1 cellular context compared by ENCODE assay signal in the genomic region with DNA sequence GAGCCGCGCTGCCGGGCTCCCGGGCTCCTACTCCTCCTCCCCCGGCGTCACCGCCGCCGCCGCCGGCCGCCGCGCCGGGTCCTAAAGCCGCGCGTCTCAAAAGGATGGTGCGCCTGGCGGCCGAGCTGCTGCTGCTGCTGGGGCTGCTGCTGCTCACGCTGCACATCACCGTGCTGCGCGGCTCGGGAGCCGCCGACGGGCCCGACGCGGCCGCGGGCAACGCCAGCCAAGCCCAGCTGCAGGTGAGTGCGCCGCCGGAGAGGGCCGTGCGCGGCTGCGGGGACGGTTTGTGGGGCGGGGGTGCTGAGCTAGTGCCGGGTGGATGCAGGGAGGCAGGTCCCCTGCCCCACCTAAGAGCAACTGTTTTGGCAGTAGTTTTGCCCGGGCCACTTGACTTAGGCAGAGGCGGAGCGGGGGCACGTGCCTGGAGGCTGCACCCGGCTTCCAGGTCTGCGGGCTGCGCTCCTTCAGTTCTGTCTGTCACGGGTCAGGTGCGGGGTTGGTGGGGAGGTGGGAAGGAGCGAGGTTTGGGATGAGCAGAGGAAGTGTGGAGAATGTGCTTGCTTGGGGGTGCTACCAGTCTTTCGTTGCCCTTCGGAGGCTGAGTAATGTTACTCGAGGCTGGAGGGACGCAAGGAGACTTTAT.
TF ChIP-seq lines count a peak whose summit lies in the region.

No MANE protein-coding gene starts in this region.

TF ChIP-seq in HepG2, 621 proteins besides CTCF, POLR2A, EP300 and RAD21 (continued from another document and continues in another):
- TF ChIP-seq, protein P1, sequence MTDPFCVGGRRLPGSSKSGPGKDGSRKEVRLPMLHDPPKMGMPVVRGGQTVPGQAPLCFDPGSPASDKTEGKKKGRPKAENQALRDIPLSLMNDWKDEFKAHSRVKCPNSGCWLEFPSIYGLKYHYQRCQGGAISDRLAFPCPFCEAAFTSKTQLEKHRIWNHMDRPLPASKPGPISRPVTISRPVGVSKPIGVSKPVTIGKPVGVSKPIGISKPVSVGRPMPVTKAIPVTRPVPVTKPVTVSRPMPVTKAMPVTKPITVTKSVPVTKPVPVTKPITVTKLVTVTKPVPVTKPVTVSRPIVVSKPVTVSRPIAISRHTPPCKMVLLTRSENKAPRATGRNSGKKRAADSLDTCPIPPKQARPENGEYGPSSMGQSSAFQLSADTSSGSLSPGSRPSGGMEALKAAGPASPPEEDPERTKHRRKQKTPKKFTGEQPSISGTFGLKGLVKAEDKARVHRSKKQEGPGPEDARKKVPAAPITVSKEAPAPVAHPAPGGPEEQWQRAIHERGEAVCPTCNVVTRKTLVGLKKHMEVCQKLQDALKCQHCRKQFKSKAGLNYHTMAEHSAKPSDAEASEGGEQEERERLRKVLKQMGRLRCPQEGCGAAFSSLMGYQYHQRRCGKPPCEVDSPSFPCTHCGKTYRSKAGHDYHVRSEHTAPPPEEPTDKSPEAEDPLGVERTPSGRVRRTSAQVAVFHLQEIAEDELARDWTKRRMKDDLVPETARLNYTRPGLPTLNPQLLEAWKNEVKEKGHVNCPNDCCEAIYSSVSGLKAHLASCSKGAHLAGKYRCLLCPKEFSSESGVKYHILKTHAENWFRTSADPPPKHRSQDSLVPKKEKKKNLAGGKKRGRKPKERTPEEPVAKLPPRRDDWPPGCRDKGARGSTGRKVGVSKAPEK (CRISPR knock-in tag; IDR thresholded peaks at IDR 0.05; ENCODE audit: borderline replicate concordance): no peak
- TF ChIP-seq ZKSCAN5 (CRISPR knock-in tag; IDR thresholded peaks at IDR 0.05): no peak
- no peak for TF ChIP-seq ZSCAN30 (CRISPR knock-in tag; IDR thresholded peaks at IDR 0.05)
- TF ChIP-seq ZFP62 (CRISPR knock-in tag; IDR thresholded peaks at IDR 0.05): no peak
- no peak for TF ChIP-seq CEBPB (IDR thresholded peaks at IDR 0.05; ENCODE audit: borderline replicate concordance, low read depth, low read length)
- TF ChIP-seq ZFP41 (CRISPR knock-in tag; IDR thresholded peaks at IDR 0.05; ENCODE audit: borderline replicate concordance): no peak
- no peak for TF ChIP-seq ZNF550 (CRISPR knock-in tag; IDR thresholded peaks at IDR 0.05; ENCODE audit: borderline replicate concordance)
- TF ChIP-seq, protein P2, sequence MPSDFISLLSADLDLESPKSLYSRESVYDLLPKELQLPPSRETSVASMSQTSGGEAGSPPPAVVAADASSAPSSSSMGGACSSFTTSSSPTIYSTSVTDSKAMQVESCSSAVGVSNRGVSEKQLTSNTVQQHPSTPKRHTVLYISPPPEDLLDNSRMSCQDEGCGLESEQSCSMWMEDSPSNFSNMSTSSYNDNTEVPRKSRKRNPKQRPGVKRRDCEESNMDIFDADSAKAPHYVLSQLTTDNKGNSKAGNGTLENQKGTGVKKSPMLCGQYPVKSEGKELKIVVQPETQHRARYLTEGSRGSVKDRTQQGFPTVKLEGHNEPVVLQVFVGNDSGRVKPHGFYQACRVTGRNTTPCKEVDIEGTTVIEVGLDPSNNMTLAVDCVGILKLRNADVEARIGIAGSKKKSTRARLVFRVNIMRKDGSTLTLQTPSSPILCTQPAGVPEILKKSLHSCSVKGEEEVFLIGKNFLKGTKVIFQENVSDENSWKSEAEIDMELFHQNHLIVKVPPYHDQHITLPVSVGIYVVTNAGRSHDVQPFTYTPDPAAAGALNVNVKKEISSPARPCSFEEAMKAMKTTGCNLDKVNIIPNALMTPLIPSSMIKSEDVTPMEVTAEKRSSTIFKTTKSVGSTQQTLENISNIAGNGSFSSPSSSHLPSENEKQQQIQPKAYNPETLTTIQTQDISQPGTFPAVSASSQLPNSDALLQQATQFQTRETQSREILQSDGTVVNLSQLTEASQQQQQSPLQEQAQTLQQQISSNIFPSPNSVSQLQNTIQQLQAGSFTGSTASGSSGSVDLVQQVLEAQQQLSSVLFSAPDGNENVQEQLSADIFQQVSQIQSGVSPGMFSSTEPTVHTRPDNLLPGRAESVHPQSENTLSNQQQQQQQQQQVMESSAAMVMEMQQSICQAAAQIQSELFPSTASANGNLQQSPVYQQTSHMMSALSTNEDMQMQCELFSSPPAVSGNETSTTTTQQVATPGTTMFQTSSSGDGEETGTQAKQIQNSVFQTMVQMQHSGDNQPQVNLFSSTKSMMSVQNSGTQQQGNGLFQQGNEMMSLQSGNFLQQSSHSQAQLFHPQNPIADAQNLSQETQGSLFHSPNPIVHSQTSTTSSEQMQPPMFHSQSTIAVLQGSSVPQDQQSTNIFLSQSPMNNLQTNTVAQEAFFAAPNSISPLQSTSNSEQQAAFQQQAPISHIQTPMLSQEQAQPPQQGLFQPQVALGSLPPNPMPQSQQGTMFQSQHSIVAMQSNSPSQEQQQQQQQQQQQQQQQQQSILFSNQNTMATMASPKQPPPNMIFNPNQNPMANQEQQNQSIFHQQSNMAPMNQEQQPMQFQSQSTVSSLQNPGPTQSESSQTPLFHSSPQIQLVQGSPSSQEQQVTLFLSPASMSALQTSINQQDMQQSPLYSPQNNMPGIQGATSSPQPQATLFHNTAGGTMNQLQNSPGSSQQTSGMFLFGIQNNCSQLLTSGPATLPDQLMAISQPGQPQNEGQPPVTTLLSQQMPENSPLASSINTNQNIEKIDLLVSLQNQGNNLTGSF (CRISPR knock-in tag; IDR thresholded peaks at IDR 0.05): peak; percentile 84; the same call in 1 of the 2 replicates
- TF ChIP-seq, protein P3, sequence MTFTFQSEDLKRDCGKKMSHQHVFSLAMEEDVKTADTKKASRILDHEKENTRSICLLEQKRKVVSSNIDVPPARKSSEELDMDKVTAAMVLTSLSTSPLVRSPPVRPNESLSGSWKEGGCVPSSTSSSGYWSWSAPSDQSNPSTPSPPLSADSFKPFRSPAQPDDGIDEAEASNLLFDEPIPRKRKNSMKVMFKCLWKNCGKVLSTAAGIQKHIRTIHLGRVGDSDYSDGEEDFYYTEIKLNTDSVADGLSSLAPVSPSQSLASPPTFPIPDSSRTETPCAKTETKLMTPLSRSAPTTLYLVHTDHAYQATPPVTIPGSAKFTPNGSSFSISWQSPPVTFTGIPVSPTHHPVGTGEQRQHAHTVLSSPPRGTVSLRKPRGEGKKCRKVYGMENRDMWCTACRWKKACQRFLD (CRISPR knock-in tag; IDR thresholded peaks at IDR 0.05; ENCODE audit: borderline replicate concordance): no peak; the same call in 1 of the 2 replicates
- 0 out of 2 replicates have a peak, but pooled peaks have one; percentile 77 for TF ChIP-seq ZNF446 (CRISPR knock-in tag; IDR thresholded peaks at IDR 0.05)
- no peak for TF ChIP-seq POGZ (CRISPR knock-in tag; IDR thresholded peaks at IDR 0.05)
- TF ChIP-seq, protein P4, sequence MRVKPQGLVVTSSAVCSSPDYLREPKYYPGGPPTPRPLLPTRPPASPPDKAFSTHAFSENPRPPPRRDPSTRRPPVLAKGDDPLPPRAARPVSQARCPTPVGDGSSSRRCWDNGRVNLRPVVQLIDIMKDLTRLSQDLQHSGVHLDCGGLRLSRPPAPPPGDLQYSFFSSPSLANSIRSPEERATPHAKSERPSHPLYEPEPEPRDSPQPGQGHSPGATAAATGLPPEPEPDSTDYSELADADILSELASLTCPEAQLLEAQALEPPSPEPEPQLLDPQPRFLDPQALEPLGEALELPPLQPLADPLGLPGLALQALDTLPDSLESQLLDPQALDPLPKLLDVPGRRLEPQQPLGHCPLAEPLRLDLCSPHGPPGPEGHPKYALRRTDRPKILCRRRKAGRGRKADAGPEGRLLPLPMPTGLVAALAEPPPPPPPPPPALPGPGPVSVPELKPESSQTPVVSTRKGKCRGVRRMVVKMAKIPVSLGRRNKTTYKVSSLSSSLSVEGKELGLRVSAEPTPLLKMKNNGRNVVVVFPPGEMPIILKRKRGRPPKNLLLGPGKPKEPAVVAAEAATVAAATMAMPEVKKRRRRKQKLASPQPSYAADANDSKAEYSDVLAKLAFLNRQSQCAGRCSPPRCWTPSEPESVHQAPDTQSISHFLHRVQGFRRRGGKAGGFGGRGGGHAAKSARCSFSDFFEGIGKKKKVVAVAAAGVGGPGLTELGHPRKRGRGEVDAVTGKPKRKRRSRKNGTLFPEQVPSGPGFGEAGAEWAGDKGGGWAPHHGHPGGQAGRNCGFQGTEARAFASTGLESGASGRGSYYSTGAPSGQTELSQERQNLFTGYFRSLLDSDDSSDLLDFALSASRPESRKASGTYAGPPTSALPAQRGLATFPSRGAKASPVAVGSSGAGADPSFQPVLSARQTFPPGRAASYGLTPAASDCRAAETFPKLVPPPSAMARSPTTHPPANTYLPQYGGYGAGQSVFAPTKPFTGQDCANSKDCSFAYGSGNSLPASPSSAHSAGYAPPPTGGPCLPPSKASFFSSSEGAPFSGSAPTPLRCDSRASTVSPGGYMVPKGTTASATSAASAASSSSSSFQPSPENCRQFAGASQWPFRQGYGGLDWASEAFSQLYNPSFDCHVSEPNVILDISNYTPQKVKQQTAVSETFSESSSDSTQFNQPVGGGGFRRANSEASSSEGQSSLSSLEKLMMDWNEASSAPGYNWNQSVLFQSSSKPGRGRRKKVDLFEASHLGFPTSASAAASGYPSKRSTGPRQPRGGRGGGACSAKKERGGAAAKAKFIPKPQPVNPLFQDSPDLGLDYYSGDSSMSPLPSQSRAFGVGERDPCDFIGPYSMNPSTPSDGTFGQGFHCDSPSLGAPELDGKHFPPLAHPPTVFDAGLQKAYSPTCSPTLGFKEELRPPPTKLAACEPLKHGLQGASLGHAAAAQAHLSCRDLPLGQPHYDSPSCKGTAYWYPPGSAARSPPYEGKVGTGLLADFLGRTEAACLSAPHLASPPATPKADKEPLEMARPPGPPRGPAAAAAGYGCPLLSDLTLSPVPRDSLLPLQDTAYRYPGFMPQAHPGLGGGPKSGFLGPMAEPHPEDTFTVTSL (CRISPR knock-in tag; IDR thresholded peaks at IDR 0.05; ENCODE audit: borderline replicate concordance): no peak
- TF ChIP-seq CREB1 (IDR thresholded peaks at IDR 0.05): no peak
- TF ChIP-seq CREB1 (CRISPR knock-in tag; IDR thresholded peaks at IDR 0.05): no peak
- TF ChIP-seq ZNF563 (CRISPR knock-in tag; IDR thresholded peaks at IDR 0.05): peak; percentile 72; the same call in 1 of the 2 replicates
- TF ChIP-seq ZNF567 (CRISPR knock-in tag; IDR thresholded peaks at IDR 0.05; ENCODE audit: borderline replicate concordance): peak; percentile 34; the same call in 1 of the 2 replicates
- no peak for TF ChIP-seq ZKSCAN8 (CRISPR knock-in tag; IDR thresholded peaks at IDR 0.05; ENCODE audit: borderline replicate concordance)
- TF ChIP-seq ZNF256 (CRISPR knock-in tag; conservative IDR thresholded peaks at IDR 0.05): no peak
- TF ChIP-seq, protein P5, sequence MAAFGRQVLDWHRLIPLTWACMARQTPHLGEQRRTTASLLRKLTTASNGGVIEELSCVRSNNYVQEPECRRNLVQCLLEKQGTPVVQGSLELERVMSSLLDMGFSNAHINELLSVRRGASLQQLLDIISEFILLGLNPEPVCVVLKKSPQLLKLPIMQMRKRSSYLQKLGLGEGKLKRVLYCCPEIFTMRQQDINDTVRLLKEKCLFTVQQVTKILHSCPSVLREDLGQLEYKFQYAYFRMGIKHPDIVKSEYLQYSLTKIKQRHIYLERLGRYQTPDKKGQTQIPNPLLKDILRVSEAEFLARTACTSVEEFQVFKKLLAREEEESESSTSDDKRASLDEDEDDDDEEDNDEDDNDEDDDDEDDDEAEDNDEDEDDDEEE (CRISPR knock-in tag; IDR thresholded peaks at IDR 0.05): 0 out of 2 replicates have a peak, but pooled peaks have one; percentile 60
- no peak for TF ChIP-seq ZNF337 (CRISPR knock-in tag; IDR thresholded peaks at IDR 0.05; ENCODE audit: borderline replicate concordance, low read depth)
- TF ChIP-seq ZNF3 (CRISPR knock-in tag; IDR thresholded peaks at IDR 0.05): no peak
- TF ChIP-seq HMG20B (CRISPR knock-in tag; conservative IDR thresholded peaks at IDR 0.05): no peak
- TF ChIP-seq RBAK (CRISPR knock-in tag; IDR thresholded peaks at IDR 0.05): no peak
- TF ChIP-seq NRL (CRISPR knock-in tag; IDR thresholded peaks at IDR 0.05; ENCODE audit: borderline replicate concordance): 0 out of 2 replicates have a peak, but pooled peaks have one; percentile 70
- no peak for TF ChIP-seq ZNF460 (CRISPR knock-in tag; IDR thresholded peaks at IDR 0.05; ENCODE audit: borderline replicate concordance)
- TF ChIP-seq TCF7L2 (IDR thresholded peaks at IDR 0.05; ENCODE audit: low read depth, low read length): no peak
- TF ChIP-seq, protein P6, sequence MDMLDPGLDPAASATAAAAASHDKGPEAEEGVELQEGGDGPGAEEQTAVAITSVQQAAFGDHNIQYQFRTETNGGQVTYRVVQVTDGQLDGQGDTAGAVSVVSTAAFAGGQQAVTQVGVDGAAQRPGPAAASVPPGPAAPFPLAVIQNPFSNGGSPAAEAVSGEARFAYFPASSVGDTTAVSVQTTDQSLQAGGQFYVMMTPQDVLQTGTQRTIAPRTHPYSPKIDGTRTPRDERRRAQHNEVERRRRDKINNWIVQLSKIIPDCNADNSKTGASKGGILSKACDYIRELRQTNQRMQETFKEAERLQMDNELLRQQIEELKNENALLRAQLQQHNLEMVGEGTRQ (IDR thresholded peaks at IDR 0.05; ENCODE audit: low read depth, low read length): no peak
- TF ChIP-seq, protein P6 (CRISPR knock-in tag; IDR thresholded peaks at IDR 0.05; ENCODE audit: borderline replicate concordance): no peak
- TF ChIP-seq DNMT3B (CRISPR knock-in tag; conservative IDR thresholded peaks at IDR 0.05): no peak
- TF ChIP-seq ZNF12 (CRISPR knock-in tag; IDR thresholded peaks at IDR 0.05): peak; percentile 63
- no peak for TF ChIP-seq JUN (CRISPR knock-in tag; IDR thresholded peaks at IDR 0.05)
- TF ChIP-seq, protein P7, sequence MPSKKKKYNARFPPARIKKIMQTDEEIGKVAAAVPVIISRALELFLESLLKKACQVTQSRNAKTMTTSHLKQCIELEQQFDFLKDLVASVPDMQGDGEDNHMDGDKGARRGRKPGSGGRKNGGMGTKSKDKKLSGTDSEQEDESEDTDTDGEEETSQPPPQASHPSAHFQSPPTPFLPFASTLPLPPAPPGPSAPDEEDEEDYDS (CRISPR knock-in tag; IDR thresholded peaks at IDR 0.05): no peak
- no peak for TF ChIP-seq KDM6A (CRISPR knock-in tag; IDR thresholded peaks at IDR 0.05; ENCODE audit: low read depth)
- no peak for TF ChIP-seq CHD4 (IDR thresholded peaks at IDR 0.05; ENCODE audit: borderline replicate concordance, low read length)
- peak; percentile 91 for TF ChIP-seq ZNF468 (CRISPR knock-in tag; IDR thresholded peaks at IDR 0.05)
- no peak; the same call in 1 of the 2 replicates for TF ChIP-seq SP4 (CRISPR knock-in tag; IDR thresholded peaks at IDR 0.05)
- TF ChIP-seq, protein P8, sequence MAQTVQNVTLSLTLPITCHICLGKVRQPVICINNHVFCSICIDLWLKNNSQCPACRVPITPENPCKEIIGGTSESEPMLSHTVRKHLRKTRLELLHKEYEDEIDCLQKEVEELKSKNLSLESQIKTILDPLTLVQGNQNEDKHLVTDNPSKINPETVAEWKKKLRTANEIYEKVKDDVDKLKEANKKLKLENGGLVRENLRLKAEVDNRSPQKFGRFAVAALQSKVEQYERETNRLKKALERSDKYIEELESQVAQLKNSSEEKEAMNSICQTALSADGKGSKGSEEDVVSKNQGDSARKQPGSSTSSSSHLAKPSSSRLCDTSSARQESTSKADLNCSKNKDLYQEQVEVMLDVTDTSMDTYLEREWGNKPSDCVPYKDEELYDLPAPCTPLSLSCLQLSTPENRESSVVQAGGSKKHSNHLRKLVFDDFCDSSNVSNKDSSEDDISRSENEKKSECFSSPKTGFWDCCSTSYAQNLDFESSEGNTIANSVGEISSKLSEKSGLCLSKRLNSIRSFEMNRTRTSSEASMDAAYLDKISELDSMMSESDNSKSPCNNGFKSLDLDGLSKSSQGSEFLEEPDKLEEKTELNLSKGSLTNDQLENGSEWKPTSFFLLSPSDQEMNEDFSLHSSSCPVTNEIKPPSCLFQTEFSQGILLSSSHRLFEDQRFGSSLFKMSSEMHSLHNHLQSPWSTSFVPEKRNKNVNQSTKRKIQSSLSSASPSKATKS (CRISPR knock-in tag; IDR thresholded peaks at IDR 0.05): no peak; the same call in 1 of the 2 replicates
